Comparison of ENCODE assay signal across 8 cellular contexts in genomic region chr22:23181763-23182288, GRCh38. TPM values are rescaled to one million over a fixed set of nuclear protein-coding genes. Genes with fewer than 3 reads are reported as not detected.
A peak's percentile ranks its signal among the peaks of the same experiment; 100 is the strongest.
DNase-seq lines count a peak whose midpoint lies in the region; ATAC-seq, FAIRE-seq and TF ChIP-seq lines count a peak whose summit lies in the region.

No MANE protein-coding gene starts in this region.

- FAIRE-seq in H54 (lab: Jason Lieb, UNC), result no peak

- TF ChIP-seq CTCF in DOHH2 (IDR thresholded peaks at IDR 0.05; ENCODE audit: low read depth, low read length, poor library complexity, severe bottlenecking), result no peak
- no peak for TF ChIP-seq CTCF in endodermal cell (conservative IDR thresholded peaks at IDR 0.05)
- TF ChIP-seq CTCF in ovary (IDR thresholded peaks at IDR 0.05), result no peak

- peak overlapping the region; percentile 90 for H3K4me3 ChIP-seq in DOHH2 (ENCODE audit: low read length)
- peak overlapping the region; percentile 84 for H3K4me3 ChIP-seq in SK-N-MC
- H3K4me3 ChIP-seq in endodermal cell (ENCODE audit: low read length), result peak overlapping the region; percentile 94
- peak overlapping the region; percentile 66 for H3K4me3 ChIP-seq in ovary

- H3K9me3 ChIP-seq in DOHH2 (ENCODE audit: control insufficient read depth, insufficient read depth, low read length), result peaks cover 6% of the 10 kb centered on the region
- no peaks in the 10 kb centered on the region for H3K9me3 ChIP-seq in SK-N-MC (ENCODE audit: low read depth, low read length)
- peaks cover 8% of the 10 kb centered on the region for H3K9me3 ChIP-seq in endodermal cell (ENCODE audit: control insufficient read depth, low read length)
- H3K9me3 ChIP-seq in ovary, result no peaks in the 10 kb centered on the region

- H3K36me3 Mint-ChIP-seq in endodermal cell (ENCODE audit: low read depth), result peaks cover 38% of the 10 kb centered on the region

- H3K27me3 ChIP-seq in DOHH2 (ENCODE audit: control insufficient read depth, low read length), result no peaks in the 10 kb centered on the region
- H3K27me3 ChIP-seq in endodermal cell (ENCODE audit: control insufficient read depth, insufficient read depth, low read length, poor library complexity, severe bottlenecking), result no peaks in the 10 kb centered on the region
- H3K27me3 ChIP-seq in ovary, result no peaks in the 10 kb centered on the region

- TF ChIP-seq EP300 in ovary (IDR thresholded peaks at IDR 0.05), result no peak

- peaks cover 61% of the 10 kb centered on the region for H3K79me2 ChIP-seq in DOHH2 (ENCODE audit: control insufficient read depth, low read length)

- H3K9ac ChIP-seq in SK-N-MC (ENCODE audit: insufficient read length) (peak overlapping the region; percentile 59), endodermal cell (ENCODE audit: extremely low read depth, low read length, poor library complexity, severe bottlenecking) (peak overlapping the region; percentile 37)

- H3K4me3 Mint-ChIP-seq in endodermal cell, result peak overlapping the region; percentile 62

- ATAC-seq in HG02798 (IDR thresholded peaks at IDR 0.05; ENCODE audit: poor library complexity, unreplicated experiment) (no peak), HG03175 (IDR thresholded peaks at IDR 0.05; ENCODE audit: unreplicated experiment) (no peak)

- H3K9me2 ChIP-seq in DOHH2 (replicated peaks; ENCODE audit: control insufficient read depth, low read length), result no peaks in the 10 kb centered on the region

- peaks cover 47% of the 10 kb centered on the region for H3K4me1 Mint-ChIP-seq in endodermal cell

- intact Hi-C loops in ovary (cut with DNase I), result loop anchor here in 1 of 4 donors (2.0 kb wide), 1 partner anchor 97 kb away; no protein-coding TSS in a partner anchor

- peaks cover 9% of the 10 kb centered on the region for H3K9me3 Mint-ChIP-seq in endodermal cell

- H3K36me3 ChIP-seq in DOHH2 (ENCODE audit: control insufficient read depth, low read length), result peaks cover 50% of the 10 kb centered on the region
- peaks cover 6% of the 10 kb centered on the region; the same call in 1 of the 2 replicates for H3K36me3 ChIP-seq in SK-N-MC (ENCODE audit: insufficient read depth, low read length)
- H3K36me3 ChIP-seq in endodermal cell (ENCODE audit: control insufficient read depth, insufficient read depth, low read length), result peaks cover 28% of the 10 kb centered on the region
- no peaks in the 10 kb centered on the region for H3K36me3 ChIP-seq in ovary

- TF ChIP-seq POLR2A in ovary (IDR thresholded peaks at IDR 0.05), result no peak
- TF ChIP-seq POLR2A in H54 (IDR thresholded peaks at IDR 0.05; ENCODE audit: low read depth, low read length), result no peak

- 26 to 37% methylated on average over 32 to 39 of the region's 39 CpGs for WGBS in endodermal cell (ENCODE audit: insufficient coverage in 1 of 2, insufficient read length in 1 of 2), 2 experiments
- 68 to 72% (median 71%) methylated on average over 34 to 39 of the region's 39 CpGs for WGBS in ovary, 3 donors

- peaks cover 25% of the 10 kb centered on the region for H4K20me1 ChIP-seq in DOHH2 (ENCODE audit: control insufficient read depth, insufficient read depth, low read depth, low read length)

- H3K4me1 ChIP-seq in DOHH2 (ENCODE audit: control insufficient read depth, low read length) (peaks cover 67% of the 10 kb centered on the region), endodermal cell (ENCODE audit: control insufficient read depth, insufficient read depth, low read length) (no peaks in the 10 kb centered on the region), ovary (ENCODE audit: insufficient read depth) (peaks cover 23% of the 10 kb centered on the region)

- no peak overlapping the region for H3K27ac Mint-ChIP-seq in endodermal cell

- H3K27ac ChIP-seq in DOHH2 (ENCODE audit: low read depth, low read length), result peak overlapping the region; percentile 46
- H3K27ac ChIP-seq in SK-N-MC, result no peak overlapping the region
- no peak overlapping the region for H3K27ac ChIP-seq in endodermal cell (ENCODE audit: low read depth, low read length)
- H3K27ac ChIP-seq in ovary, result peak overlapping the region in 1 of 2 donors; percentile 30

- H3F3A ChIP-seq in DOHH2 (ENCODE audit: control insufficient read depth, insufficient read depth), result peaks cover 11% of the 10 kb centered on the region

- peak overlapping the region; percentile 91 for H3K4me2 ChIP-seq in DOHH2 (ENCODE audit: low read length)

- DNase-seq in SK-N-MC (ENCODE audit: low read depth, low spot score) (no peak), endodermal cell (no peak), ovary (no peak), NCI-H2196 treated with DMSO at 0.1 percent for 48 hours (lab: John Stamatoyannopoulos, UW; ENCODE audit: unreplicated experiment) (no peak), H54 (ENCODE audit: insufficient read length, low spot score) (no peak)

- peaks cover 14% of the 10 kb centered on the region for H3K27me3 Mint-ChIP-seq in endodermal cell (ENCODE audit: insufficient read depth)

RNA-seq across cellular contexts. Expression of gene BCR, which starts 1.5 kb away (rescaled TPM):
- total RNA-seq in endodermal cell (100 to 1,000 TPM; 102 to 172 TPM), ovary (10 to 100 TPM; 21.8 to 44.6 (median 38.3) TPM)
- polyA plus RNA-seq in endodermal cell (2013, experiment 1 of 2), result 52.0 TPM
- 54.4 TPM for polyA plus RNA-seq in endodermal cell (2013, experiment 2 of 2)
- 10 to 100 TPM in 1 of 2 donors, 1 to 10 TPM in 1; 7.1 to 17.2 TPM for polyA plus RNA-seq in ovary

RNA-seq across cellular contexts. Expression of gene RAB36, which starts 36.5 kb away (rescaled TPM):
- 1 to 10 TPM; 2.6 to 3.3 TPM for total RNA-seq in endodermal cell
- polyA plus RNA-seq in endodermal cell (2013, experiment 1 of 2), result 6.8 TPM
- polyA plus RNA-seq in endodermal cell (2013, experiment 2 of 2), result 6.4 TPM
- total RNA-seq in ovary, result 10 to 100 TPM in 3 of 7 donors, 1 to 10 TPM in 4; 3.9 to 18.7 (median 9.0) TPM
- 1 to 10 TPM; 4.0 to 5.1 TPM for polyA plus RNA-seq in ovary

RNA-seq across cellular contexts. Expression of gene RSPH14, which starts 40.0 kb away (rescaled TPM):
- total RNA-seq in endodermal cell (1 to 10 TPM in 1 of 2 donors, under 1 TPM in 1; 0.35 to 2.3 TPM), ovary (1 to 10 TPM; 1.4 to 4.6 (median 3.2) TPM)
- polyA plus RNA-seq in endodermal cell (2013, experiment 1 of 2), result 1.4 TPM
- 1.5 TPM for polyA plus RNA-seq in endodermal cell (2013, experiment 2 of 2)
- 1 to 10 TPM; 1.4 to 2.0 TPM for polyA plus RNA-seq in ovary
